Comparison of ENCODE assay signal across 15 cellular contexts in the genomic region with DNA sequence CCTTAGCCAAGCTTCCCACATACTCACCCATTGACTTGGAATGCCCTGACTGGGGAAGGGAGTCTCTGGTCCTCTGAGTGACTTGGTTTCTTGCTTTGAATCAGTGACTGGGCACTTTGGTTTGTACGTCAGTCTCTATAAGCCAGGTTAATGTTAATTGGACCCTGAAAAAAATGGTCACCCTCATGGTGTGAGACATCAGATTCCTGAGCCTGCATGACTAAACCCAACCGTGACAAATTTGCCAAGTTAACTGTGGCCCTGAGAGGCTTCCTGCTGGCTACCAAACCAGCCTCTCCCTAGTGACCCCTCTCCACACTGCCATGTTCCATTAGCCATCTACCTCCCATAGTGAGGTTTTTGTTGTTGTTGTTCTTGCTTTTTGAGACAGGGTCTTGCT. TPM values are rescaled to one million over a fixed set of nuclear protein-coding genes. Genes with fewer than 3 reads are reported as not detected.
DNase-seq lines count a peak whose midpoint lies in the region; ATAC-seq and TF ChIP-seq lines count a peak whose summit lies in the region.
"Had no signal": no experiment of that assay in that cellular context is flagged by ENCODE, and none has a peak within 500 bp of the region (broad histone marks: within the 10 kb centered on the region; RNA-seq: fewer than 3 reads in every experiment).

No MANE protein-coding gene starts in this region.

- no peak overlapping the region for H3K4me3 ChIP-seq in MG63
- no peak overlapping the region for H3K4me3 ChIP-seq in dorsolateral prefrontal cortex
- no peak overlapping the region for H3K4me3 ChIP-seq in transverse colon
- no peak overlapping the region for H3K4me3 ChIP-seq in Caco-2 (ENCODE audit: low read depth, low read length)

- no peak overlapping the region for H3K27ac Mint-ChIP-seq in stimulated activated memory B cell treated with anti-CD40 and anti-IgM and Interleukin-4, amounts not matched to agents 10 μg/mL and 1 μg/mL and 100 μg/mL, for 72 hours
- H3K27ac Mint-ChIP-seq in activated CD4-positive, alpha-beta T cell treated with anti-CD3 and anti-CD28 coated beads, Interleukin-2, amount 10 ng/mL, durations not matched to agents 7 days and 5 days = no peak overlapping the region
- no peak overlapping the region for H3K27ac Mint-ChIP-seq in Caco-2 (ENCODE audit: unreplicated experiment)
- H3K27ac Mint-ChIP-seq: CD8-positive, alpha-beta T cell had no signal

- intact Hi-C loops in dorsolateral prefrontal cortex (cut with DNase I) = loop anchor here in 1 of 2 donors (2.0 kb wide), 1 partner anchor 44 kb away; a partner anchor contains a TSS
- intact Hi-C loops in transverse colon (cut with DNase I; ENCODE audit: low total_unique reads) = no loop called here
- intact Hi-C loops in Caco-2 (cut with micrococcal nuclease; ENCODE audit: unreplicated experiment) = no loop called here

- H3K27ac ChIP-seq in dorsolateral prefrontal cortex (peak overlapping the region in 57 of 59 donors; percentile 8 to 98 (median 90)), transverse colon (peak overlapping the region; percentile 59 to 79 (median 76))

- BruUV-seq in Caco-2 (replicated peaks; lab: Mats Ljungman, UMichigan) = no TSS peak

- TF ChIP-seq CTCF in dorsolateral prefrontal cortex (IDR thresholded peaks at IDR 0.05 in 54 of 56, conservative IDR thresholded peaks at IDR 0.05 in 2 of 56; ENCODE audit: low read depth in 1 of 56, partially characterized antibody in 56 of 56) (no peak), transverse colon (IDR thresholded peaks at IDR 0.05) (no peak), Caco-2 (IDR thresholded peaks at IDR 0.05; ENCODE audit: insufficient read depth in 1 of 2, low read depth in 1 of 2, low read length in 1 of 2, severe bottlenecking in 1 of 2, unreplicated experiment in 1 of 2) (no peak)

- H3K27me3 ChIP-seq in MG63 (no peaks in the 10 kb centered on the region), dorsolateral prefrontal cortex (no peaks in the 10 kb centered on the region), transverse colon (no peaks in the 10 kb centered on the region), Caco-2 (replicated peaks; ENCODE audit: control insufficient read depth, insufficient read depth, low read length) (no peaks in the 10 kb centered on the region; the same call in 1 of the 2 replicates)

- peaks cover 7% of the 10 kb centered on the region for H3K4me1 Mint-ChIP-seq in stimulated activated memory B cell treated with anti-CD40 and anti-IgM and Interleukin-4, amounts not matched to agents 10 μg/mL and 1 μg/mL and 100 μg/mL, for 72 hours
- no peaks in the 10 kb centered on the region for H3K4me1 Mint-ChIP-seq in activated CD4-positive, alpha-beta T cell treated with anti-CD3 and anti-CD28 coated beads, Interleukin-2, amount 10 ng/mL, durations not matched to agents 7 days and 5 days
- peaks cover 10% of the 10 kb centered on the region for H3K4me1 Mint-ChIP-seq in Caco-2 (ENCODE audit: low read depth, unreplicated experiment)

- H3K9me3 Mint-ChIP-seq in stimulated activated memory B cell treated with anti-CD40 and anti-IgM and Interleukin-4, amounts not matched to agents 10 μg/mL and 1 μg/mL and 100 μg/mL, for 72 hours = no peaks in the 10 kb centered on the region
- H3K9me3 Mint-ChIP-seq in activated CD4-positive, alpha-beta T cell treated with anti-CD3 and anti-CD28 coated beads, Interleukin-2, amount 10 ng/mL, durations not matched to agents 7 days and 5 days = no peaks in the 10 kb centered on the region
- H3K9me3 Mint-ChIP-seq in Caco-2 (ENCODE audit: unreplicated experiment) = no peaks in the 10 kb centered on the region
- H3K9me3 Mint-ChIP-seq: CD8-positive, alpha-beta T cell had no signal

- H3K36me3 ChIP-seq in MG63 (no peaks in the 10 kb centered on the region), transverse colon (no peaks in the 10 kb centered on the region), Caco-2 (ENCODE audit: control insufficient read depth, insufficient read depth, low read length) (no peaks in the 10 kb centered on the region)

- TF ChIP-seq EP300 in transverse colon (IDR thresholded peaks at IDR 0.05; ENCODE audit: low read depth) = no peak

- H3K4me1 ChIP-seq in transverse colon = peaks cover 4 to 38% (median 22%) of the 10 kb centered on the region in 4 donors
- H3K4me1 ChIP-seq in Caco-2 = no peaks in the 10 kb centered on the region

- ATAC-seq in stimulated activated memory B cell treated with anti-CD40 and anti-IgM and Interleukin-4, amounts not matched to agents 10 μg/mL and 1 μg/mL and 100 μg/mL, for 72 hours = no peak
- ATAC-seq in GM21825 (IDR thresholded peaks at IDR 0.05; ENCODE audit: unreplicated experiment) = no peak
- ATAC-seq: CD8-positive, alpha-beta T cell had no signal

- H3K27me3 Mint-ChIP-seq in stimulated activated memory B cell treated with anti-CD40 and anti-IgM and Interleukin-4, amounts not matched to agents 10 μg/mL and 1 μg/mL and 100 μg/mL, for 72 hours = no peaks in the 10 kb centered on the region
- no peaks in the 10 kb centered on the region for H3K27me3 Mint-ChIP-seq in activated CD4-positive, alpha-beta T cell treated with anti-CD3 and anti-CD28 coated beads, Interleukin-2, amount 10 ng/mL, durations not matched to agents 7 days and 5 days
- no peaks in the 10 kb centered on the region for H3K27me3 Mint-ChIP-seq in Caco-2 (ENCODE audit: insufficient read depth, unreplicated experiment)

- no peak for TF ChIP-seq POLR2A in transverse colon (IDR thresholded peaks at IDR 0.05)

- H3K36me3 Mint-ChIP-seq in stimulated activated memory B cell treated with anti-CD40 and anti-IgM and Interleukin-4, amounts not matched to agents 10 μg/mL and 1 μg/mL and 100 μg/mL, for 72 hours = no peaks in the 10 kb centered on the region
- no peaks in the 10 kb centered on the region for H3K36me3 Mint-ChIP-seq in activated CD4-positive, alpha-beta T cell treated with anti-CD3 and anti-CD28 coated beads, Interleukin-2, amount 10 ng/mL, durations not matched to agents 7 days and 5 days (ENCODE audit: low read depth)
- no peaks in the 10 kb centered on the region for H3K36me3 Mint-ChIP-seq in Caco-2 (ENCODE audit: insufficient read depth, unreplicated experiment)
- H3K36me3 Mint-ChIP-seq: CD8-positive, alpha-beta T cell had no signal

- 50 to 86% methylated on average over 2 of the region's 2 CpGs for whole genome bisulfite sequencing in transverse colon (ENCODE audit: low coverage in 1 of 2), 2 donors

- H3K9me3 ChIP-seq in MG63 = no peaks in the 10 kb centered on the region
- H3K9me3 ChIP-seq in transverse colon = no peaks in the 10 kb centered on the region
- no peaks in the 10 kb centered on the region for H3K9me3 ChIP-seq in Caco-2

- CTCF ChIA-PET in activated CD4-positive, alpha-beta T cell treated with anti-CD3 and anti-CD28 coated beads, Interleukin-2, amount 10 ng/mL, durations not matched to agents 7 days and 5 days (lab: Charles Lee) = interaction anchor here (0.7 to 1.5 kb wide), 3 partner anchors 11 to 25 kb away, joined by 3 to 5 read pairs (median 3); no protein-coding TSS in a partner anchor
- CTCF ChIA-PET in Caco-2 (lab: Charles Lee) = no interaction called here

- POLR2A ChIA-PET in activated CD4-positive, alpha-beta T cell treated with anti-CD3 and anti-CD28 coated beads, Interleukin-2, amount 10 ng/mL, durations not matched to agents 7 days and 5 days (lab: Charles Lee) = no interaction called here
- POLR2A ChIA-PET in Caco-2 (lab: Charles Lee) = no interaction called here

- DNase-seq in MG63 (peak; percentile 33), dorsolateral prefrontal cortex (no peak), myocyte (ENCODE audit: low read depth) (peak; percentile 32), transverse colon (no peak), Caco-2 (no peak)
- no peak for DNase-seq in activated CD4-positive, alpha-beta T cell treated with anti-CD3 and anti-CD28 coated beads, Interleukin-2, amount 10 ng/mL, durations not matched to agents 7 days and 5 days
- DNase-seq: CD8-positive, alpha-beta T cell; DND-41; Kasumi-1; NCI-H1930; NCI-H2171 treated with DMSO at 0.1 percent for 48 hours; NCI-H510A; SIG-M5 had no signal

- H3K4me3 Mint-ChIP-seq in stimulated activated memory B cell treated with anti-CD40 and anti-IgM and Interleukin-4, amounts not matched to agents 10 μg/mL and 1 μg/mL and 100 μg/mL, for 72 hours = no peak overlapping the region
- no peak overlapping the region for H3K4me3 Mint-ChIP-seq in activated CD4-positive, alpha-beta T cell treated with anti-CD3 and anti-CD28 coated beads, Interleukin-2, amount 10 ng/mL, durations not matched to agents 7 days and 5 days
- H3K4me3 Mint-ChIP-seq in Caco-2 (ENCODE audit: unreplicated experiment) = no peak overlapping the region
- H3K4me3 Mint-ChIP-seq: CD8-positive, alpha-beta T cell had no signal

- in situ Hi-C loops in transverse colon (cut with MboI; ENCODE audit: low pct_ligation_motif_present in 1 of 4, low pct_unique_long_range_greater_than_20kb in 1 of 4, low sequenced_read_pairs in 3 of 4) = no loop called here

RNA-seq across cellular contexts. Expression of a gene that starts 44.1 kb away (rescaled TPM):
- total RNA-seq in MG63 (2014; rRNA removed; shearing (Covaris generic); ENCODE audit: low replicate concordance) = 14.7 and 19.0 TPM in 2 replicates
- total RNA-seq in dorsolateral prefrontal cortex = 100 to 1,000 TPM in 108 of 120 experiments, 10 to 100 TPM in 12; 68.5 to 431 (median 142) TPM
- 1.1 and 2.1 TPM in 2 replicates for total RNA-seq in myocyte
- 0.52 TPM for polyA plus RNA-seq in myocyte (2012)
- 10 to 100 TPM; 14.3 to 57.6 (median 23.7) TPM for total RNA-seq in transverse colon
- total RNA-seq in activated CD4-positive, alpha-beta T cell treated with anti-CD3 and anti-CD28 coated beads, Interleukin-2, amount 10 ng/mL, durations not matched to agents 7 days and 5 days = 10 to 100 TPM; 61.1 to 64.0 TPM
- 4.4 and 5.2 TPM in 2 replicates for total RNA-seq in Caco-2 (2022)

Comparison
In these comparisons a context has a peak if more than half of its experiments do, and no peak if none do; other contexts are left out.
1. DNase-seq: peak in MG63 (single experiment) and myocyte (single experiment); none in dorsolateral prefrontal cortex (0 of 10), transverse colon (single experiment), activated CD4-positive, alpha-beta T cell treated with anti-CD3 and anti-CD28 coated beads, Interleukin-2, amount 10 ng/mL, durations not matched to agents 7 days and 5 days (single experiment) and Caco-2 (0 of 2).